ENCODE assay signal across 8 cellular contexts in the genomic region with DNA sequence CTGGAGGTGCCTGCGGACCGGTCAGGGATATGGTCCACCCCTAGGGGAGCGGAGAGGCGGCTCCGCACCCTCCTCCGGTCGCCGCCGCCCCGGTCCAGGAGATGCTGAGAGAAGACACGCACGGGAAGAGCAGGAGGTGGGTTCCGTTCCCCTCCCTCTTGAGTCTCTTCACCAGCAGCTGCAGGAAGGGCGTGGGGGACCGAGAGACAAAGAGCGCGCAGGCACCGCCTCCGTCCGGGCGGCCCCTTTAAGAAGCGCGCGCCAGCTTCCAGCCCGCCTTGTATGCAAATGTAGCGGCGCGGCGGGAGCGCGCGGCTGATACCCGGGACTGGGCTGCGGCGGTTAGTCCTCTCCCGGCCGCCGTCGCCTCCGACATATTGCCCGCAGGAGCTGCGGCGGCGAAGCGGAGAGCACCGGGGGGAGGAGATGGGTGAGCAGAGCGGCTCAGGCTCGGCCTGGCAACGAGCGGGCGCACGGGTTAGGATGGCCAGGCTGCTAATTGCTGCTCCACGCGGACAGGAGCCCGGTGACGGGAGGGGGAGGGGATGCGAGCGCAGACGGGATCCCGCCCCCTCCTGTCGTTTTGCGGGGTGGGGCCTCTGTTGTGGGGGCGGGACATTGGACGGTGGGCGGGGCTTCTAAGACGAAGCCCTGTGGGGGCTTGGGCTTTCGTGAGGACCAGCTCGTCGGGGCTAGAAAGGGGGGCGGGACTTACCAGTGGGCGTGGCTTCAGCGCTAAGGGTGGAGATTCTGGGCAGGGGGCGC. TPM values are rescaled to one million over a fixed set of nuclear protein-coding genes. Genes with fewer than 3 reads are reported as not detected.
DNase-seq lines count a peak whose midpoint lies in the region; ATAC-seq and TF ChIP-seq lines count a peak whose summit lies in the region.

A gene (plus strand): TSS at position 318 of the 765 bp plus-strand sequence. CDS start 109 bp downstream, at position 427.

- H3K27ac ChIP-seq in ectodermal cell (ENCODE audit: insufficient read depth, low read depth, low read length, poor library complexity, severe bottlenecking) (peak within 1 kb of the TSS; percentile 96), lung (ENCODE audit: low read depth in 1 of 2, low read length in 1 of 2) (peak within 1 kb of the TSS; percentile 85 to 94)

- ATAC-seq in lung (ENCODE audit: insufficient read depth, low FRiP score) = peak; percentile 95

- H3K4me1 ChIP-seq in ectodermal cell (ENCODE audit: control insufficient read depth, insufficient read depth, low read length) (peaks cover 10% of the 10 kb centered on the region), lung (ENCODE audit: control insufficient read depth in 2 of 2, insufficient read depth in 2 of 2, low read length in 2 of 2) (peaks cover 5 to 10% of the 10 kb centered on the region in 2 donors)

- H3K36me3 ChIP-seq in ectodermal cell (ENCODE audit: control insufficient read depth, insufficient read depth, low read length) = peaks cover 19% of the 10 kb centered on the region
- peaks cover 3 to 21% of the 10 kb centered on the region in 2 donors for H3K36me3 ChIP-seq in lung (ENCODE audit: control insufficient read depth in 2 of 2, insufficient read depth in 2 of 2, low read length in 2 of 2)

- H3K9me3 ChIP-seq in ectodermal cell (ENCODE audit: control insufficient read depth, low read length) (no peaks in the 10 kb centered on the region), lung (ENCODE audit: control insufficient read depth in 2 of 2, insufficient read depth in 1 of 2, low read length in 1 of 2) (no peaks in the 10 kb centered on the region)

- H3K27me3 ChIP-seq in ectodermal cell (ENCODE audit: control insufficient read depth, insufficient read depth, low read length, poor library complexity, severe bottlenecking) (no peaks in the 10 kb centered on the region), lung (ENCODE audit: control insufficient read depth, insufficient read depth) (no peaks in the 10 kb centered on the region)

- no peak for TF ChIP-seq CTCF in GM20000 (IDR thresholded peaks at IDR 0.05; ENCODE audit: extremely low read depth, missing control alignments)
- TF ChIP-seq CTCF in lung (IDR thresholded peaks at IDR 0.05; ENCODE audit: control extremely low read depth, extremely low read depth) = no peak

- DNase-seq in COLO668 (lab: John Stamatoyannopoulos, UW; ENCODE audit: unreplicated experiment) (peak; percentile 100), GM20000 (ENCODE audit: low spot score) (peak; percentile 95), HT-29 (ENCODE audit: low spot score) (peak; percentile 90), lung (ENCODE audit: low spot score) (peak; percentile 93)
- DNase-seq in NK-92 treated with Interleukin-12 subunit alpha and Interleukin-12 subunit beta, amount 100 ng/mL, for 24 hours (lab: John Stamatoyannopoulos, UW) = peak; percentile 88
- DNase-seq in activated CD8-positive, alpha-beta memory T cell treated with anti-CD3 and anti-CD28 coated beads for 1 hour (ENCODE audit: extremely low read depth in 1 of 2, low read depth in 1 of 2) = peak; percentile 74 to 87
- DNase-seq in stimulated activated CD4-positive, alpha-beta T cell treated with anti-CD3 and anti-CD28 coated beads, TNF-alpha, amount 100 ng/mL, for 4 hours (ENCODE audit: low read depth in 3 of 3) = peak; percentile 81 to 84 (median 83)

- peak within 1 kb of the TSS; percentile 77 for H3K4me3 ChIP-seq in ectodermal cell (ENCODE audit: insufficient read depth, low read depth, low read length)
- peak within 1 kb of the TSS; percentile 88 for H3K4me3 ChIP-seq in lung

- WGBS in ectodermal cell, 2 experiments = 1% methylated on average over 73 of the region's 73 CpGs
- 0% methylated on average over 56 to 73 of the region's 73 CpGs for WGBS in lung, 2 donors

RNA-seq across cellular contexts. Expression of the gene that starts here (rescaled TPM):
- 10.7 and 11.0 TPM in 2 replicates for total RNA-seq in HT-29 (2014; rRNA removed; shearing (Covaris generic))
- 35.5 TPM for polyA plus RNA-seq in ectodermal cell (2013, experiment 1 of 4)
- polyA plus RNA-seq in ectodermal cell (2013, experiment 2 of 4) = 38.0 TPM
- 32.5 TPM for polyA plus RNA-seq in ectodermal cell (2013, experiment 3 of 4)
- 38.1 TPM for polyA plus RNA-seq in ectodermal cell (2013, experiment 4 of 4)
- total RNA-seq in lung = 10 to 100 TPM in 1 of 2 donors, 1 to 10 TPM in 1; 7.6 to 23.8 TPM
- polyA plus RNA-seq in lung = 10 to 100 TPM; 12.3 to 14.8 TPM

Comparison
In these comparisons a context has a peak if more than half of its experiments do, and no peak if none do; other contexts are left out.
1. Peak in every context shown above with its lines: DNase-seq, ATAC-seq, H3K4me3 ChIP-seq and H3K27ac ChIP-seq.